Comparison of ENCODE assay signal across 8 cellular contexts in genomic region chr12:93571360-93571853, GRCh38. TPM values are rescaled to one million over a fixed set of nuclear protein-coding genes. Genes with fewer than 3 reads are reported as not detected.
A peak's percentile ranks its signal among the peaks of the same experiment; 100 is the strongest.
DNase-seq lines count a peak whose midpoint lies in the region; ATAC-seq and TF ChIP-seq lines count a peak whose summit lies in the region.

No MANE protein-coding gene starts in this region.

- no peak overlapping the region for H3K27ac Mint-ChIP-seq in activated B cell treated with CpG ODN at 0.5 μM for 24 hours
- H3K27ac Mint-ChIP-seq in chondrocyte (ENCODE audit: unreplicated experiment), result no peak overlapping the region

- H3K4me3 Mint-ChIP-seq in activated B cell treated with CpG ODN at 0.5 μM for 24 hours, result peak overlapping the region; percentile 75
- peak overlapping the region; percentile 85 for H3K4me3 Mint-ChIP-seq in chondrocyte (ENCODE audit: unreplicated experiment)

- intact Hi-C loops in activated B cell treated with CpG ODN at 0.5 μM for 24 hours (cut with micrococcal nuclease), result loop anchor here (5.0 to 10.0 kb wide), 4 partner anchors 149 to 1209 kb away; no protein-coding TSS in a partner anchor

- H3K27me3 Mint-ChIP-seq in activated B cell treated with CpG ODN at 0.5 μM for 24 hours, result peaks cover 32% of the 10 kb centered on the region
- peaks cover 6% of the 10 kb centered on the region for H3K27me3 Mint-ChIP-seq in chondrocyte (ENCODE audit: low read depth)

- ATAC-seq in GM21717 (IDR thresholded peaks at IDR 0.05; ENCODE audit: unreplicated experiment) (peak; percentile 17), activated B cell treated with CpG ODN at 0.5 μM for 24 hours (ENCODE audit: low read depth) (peak; percentile 11)

- DNase-seq in COLO668 (lab: John Stamatoyannopoulos, UW; ENCODE audit: unreplicated experiment), result peak; percentile 66
- DNase-seq in MV-4-11 (lab: John Stamatoyannopoulos, UW), result peak; percentile 61
- DNase-seq in activated B cell treated with CpG ODN at 0.5 μM for 24 hours, result peak; percentile 49
- no peak for DNase-seq in chondrocyte (ENCODE audit: low spot score)
- peak; percentile 93 for DNase-seq in left kidney (ENCODE audit: low read depth, low spot score)
- DNase-seq in stimulated activated CD4-positive, alpha-beta T cell treated with anti-CD3 and anti-CD28 coated beads, Interleukin-2, amount 100 ng/mL, for 48 hours, result peak; percentile 47 to 53
- no peak for DNase-seq in T1000 (lab: John Stamatoyannopoulos, UW)

- H3K36me3 Mint-ChIP-seq in activated B cell treated with CpG ODN at 0.5 μM for 24 hours (ENCODE audit: low read depth) (no peaks in the 10 kb centered on the region), chondrocyte (ENCODE audit: low read depth) (no peaks in the 10 kb centered on the region)

- no peaks in the 10 kb centered on the region for H3K9me3 Mint-ChIP-seq in activated B cell treated with CpG ODN at 0.5 μM for 24 hours
- H3K9me3 Mint-ChIP-seq in chondrocyte (ENCODE audit: low read depth), result no peaks in the 10 kb centered on the region

- POLR2A ChIA-PET in activated B cell treated with CpG ODN at 0.5 μM for 24 hours (lab: Charles Lee), result interaction anchor here (1.5 kb wide), 1 partner anchor 105 kb away, joined by 8 read pairs; the partner anchor contains the start of gene CRADD

- peaks cover 17% of the 10 kb centered on the region for H3K4me1 Mint-ChIP-seq in activated B cell treated with CpG ODN at 0.5 μM for 24 hours
- peaks cover 17% of the 10 kb centered on the region for H3K4me1 Mint-ChIP-seq in chondrocyte (ENCODE audit: low read depth)

- no peak for TF ChIP-seq CTCF in activated B cell treated with CpG ODN at 0.5 μM for 24 hours (IDR thresholded peaks at IDR 0.05)
- TF ChIP-seq CTCF in chondrocyte (IDR thresholded peaks at IDR 0.05), result peak; percentile 72

- CTCF ChIA-PET in activated B cell treated with CpG ODN at 0.5 μM for 24 hours (lab: Charles Lee), result interaction anchor here (1.2 to 5.4 kb wide), 2 partner anchors 68 to 530 kb away, joined by 3 to 135 read pairs; no protein-coding TSS in a partner anchor

RNA-seq across cellular contexts. Expression of gene SOCS2, which starts 1.1 kb away (rescaled TPM):
- total RNA-seq in activated B cell treated with CpG ODN at 0.5 μM for 24 hours, result 2.3 and 2.8 TPM in 2 replicates
- 2.9 to 8.8 TPM (median 4.9 TPM) in 3 replicates for total RNA-seq in chondrocyte

Comparison
In these comparisons a context has a peak if more than half of its experiments do, and no peak if none do; other contexts are left out.
1. DNase-seq: peak in COLO668 (single experiment), MV-4-11 (single experiment), activated B cell treated with CpG ODN at 0.5 μM for 24 hours (single experiment), left kidney (single experiment) and stimulated activated CD4-positive, alpha-beta T cell treated with anti-CD3 and anti-CD28 coated beads, Interleukin-2, amount 100 ng/mL, for 48 hours (2 of 2); none in chondrocyte (single experiment) and T1000 (single experiment).